ENCODE assay signal across 1 cellular context in genomic region chr13:30307194-30307965, GRCh38.
TF ChIP-seq lines count a peak whose summit lies in the region.

Gene KATNAL1, minus strand, starts transcription at chr13:30307551. Its CDS starts 23,774 bp downstream, at chr13:30283777.

TF ChIP-seq in K562, 482 proteins besides CTCF, POLR2A, EP300 and RAD21 (continued from another document and continues in another):
- no peak for TF ChIP-seq DLX4 (CRISPR knock-in tag; IDR thresholded peaks at IDR 0.05)
- TF ChIP-seq NFRKB (IDR thresholded peaks at IDR 0.05; ENCODE audit: low read depth), result no peak; the same call in 1 of the 2 replicates
- TF ChIP-seq, protein P1, sequence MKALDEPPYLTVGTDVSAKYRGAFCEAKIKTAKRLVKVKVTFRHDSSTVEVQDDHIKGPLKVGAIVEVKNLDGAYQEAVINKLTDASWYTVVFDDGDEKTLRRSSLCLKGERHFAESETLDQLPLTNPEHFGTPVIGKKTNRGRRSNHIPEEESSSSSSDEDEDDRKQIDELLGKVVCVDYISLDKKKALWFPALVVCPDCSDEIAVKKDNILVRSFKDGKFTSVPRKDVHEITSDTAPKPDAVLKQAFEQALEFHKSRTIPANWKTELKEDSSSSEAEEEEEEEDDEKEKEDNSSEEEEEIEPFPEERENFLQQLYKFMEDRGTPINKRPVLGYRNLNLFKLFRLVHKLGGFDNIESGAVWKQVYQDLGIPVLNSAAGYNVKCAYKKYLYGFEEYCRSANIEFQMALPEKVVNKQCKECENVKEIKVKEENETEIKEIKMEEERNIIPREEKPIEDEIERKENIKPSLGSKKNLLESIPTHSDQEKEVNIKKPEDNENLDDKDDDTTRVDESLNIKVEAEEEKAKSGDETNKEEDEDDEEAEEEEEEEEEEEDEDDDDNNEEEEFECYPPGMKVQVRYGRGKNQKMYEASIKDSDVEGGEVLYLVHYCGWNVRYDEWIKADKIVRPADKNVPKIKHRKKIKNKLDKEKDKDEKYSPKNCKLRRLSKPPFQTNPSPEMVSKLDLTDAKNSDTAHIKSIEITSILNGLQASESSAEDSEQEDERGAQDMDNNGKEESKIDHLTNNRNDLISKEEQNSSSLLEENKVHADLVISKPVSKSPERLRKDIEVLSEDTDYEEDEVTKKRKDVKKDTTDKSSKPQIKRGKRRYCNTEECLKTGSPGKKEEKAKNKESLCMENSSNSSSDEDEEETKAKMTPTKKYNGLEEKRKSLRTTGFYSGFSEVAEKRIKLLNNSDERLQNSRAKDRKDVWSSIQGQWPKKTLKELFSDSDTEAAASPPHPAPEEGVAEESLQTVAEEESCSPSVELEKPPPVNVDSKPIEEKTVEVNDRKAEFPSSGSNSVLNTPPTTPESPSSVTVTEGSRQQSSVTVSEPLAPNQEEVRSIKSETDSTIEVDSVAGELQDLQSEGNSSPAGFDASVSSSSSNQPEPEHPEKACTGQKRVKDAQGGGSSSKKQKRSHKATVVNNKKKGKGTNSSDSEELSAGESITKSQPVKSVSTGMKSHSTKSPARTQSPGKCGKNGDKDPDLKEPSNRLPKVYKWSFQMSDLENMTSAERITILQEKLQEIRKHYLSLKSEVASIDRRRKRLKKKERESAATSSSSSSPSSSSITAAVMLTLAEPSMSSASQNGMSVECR (CRISPR knock-in tag; IDR thresholded peaks at IDR 0.05), result peak; percentile 60; the same call in 1 of the 2 replicates
- TF ChIP-seq ATF1 (CRISPR knock-in tag; IDR thresholded peaks at IDR 0.05), result no peak
- peak; percentile 53 for TF ChIP-seq ATF1 (tag; IDR thresholded peaks at IDR 0.05)
- no peak for TF ChIP-seq ZNF140 (CRISPR knock-in tag; IDR thresholded peaks at IDR 0.05)
- no peak for TF ChIP-seq BRCA1 (IDR thresholded peaks at IDR 0.05)
- TF ChIP-seq BRCA1 (CRISPR knock-in tag; IDR thresholded peaks at IDR 0.05), result no peak
- TF ChIP-seq LEF1 (IDR thresholded peaks at IDR 0.05), result no peak
- TF ChIP-seq ZBTB34 (CRISPR knock-in tag; IDR thresholded peaks at IDR 0.05), result no peak
- peak; percentile 87 for TF ChIP-seq RBFOX2 (IDR thresholded peaks at IDR 0.05; ENCODE audit: low read depth, low read length)
- no peak for TF ChIP-seq TCFL5 (CRISPR knock-in tag; conservative IDR thresholded peaks at IDR 0.05)
- no peak for TF ChIP-seq JUNB (CRISPR knock-in tag; conservative IDR thresholded peaks at IDR 0.05)
- no peak; the same call in 1 of the 2 replicates for TF ChIP-seq TFAP4 (CRISPR knock-in tag; IDR thresholded peaks at IDR 0.05; ENCODE audit: borderline replicate concordance)
- 0 out of 2 replicates have a peak, but pooled peaks have one; percentile 24 for TF ChIP-seq MYC (IDR thresholded peaks at IDR 0.05; ENCODE audit: low read depth, low read length)
- no peak for TF ChIP-seq MYC (CRISPR knock-in tag; IDR thresholded peaks at IDR 0.05; ENCODE audit: borderline replicate concordance, low read depth)
- no peak for TF ChIP-seq CBFA2T2 (conservative IDR thresholded peaks at IDR 0.05)
- no peak for TF ChIP-seq NR1H2 (CRISPR knock-in tag; IDR thresholded peaks at IDR 0.05)
- no peak for TF ChIP-seq ILK (tag; IDR thresholded peaks at IDR 0.05; ENCODE audit: borderline replicate concordance, low read depth)
- no peak for TF ChIP-seq E2F5 (CRISPR knock-in tag; IDR thresholded peaks at IDR 0.05)
- no peak for TF ChIP-seq TSC22D4 (tag; IDR thresholded peaks at IDR 0.05)
- TF ChIP-seq, protein P2, sequence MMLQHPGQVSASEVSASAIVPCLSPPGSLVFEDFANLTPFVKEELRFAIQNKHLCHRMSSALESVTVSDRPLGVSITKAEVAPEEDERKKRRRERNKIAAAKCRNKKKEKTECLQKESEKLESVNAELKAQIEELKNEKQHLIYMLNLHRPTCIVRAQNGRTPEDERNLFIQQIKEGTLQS (IDR thresholded peaks at IDR 0.05), result no peak
- TF ChIP-seq, protein P2 (CRISPR knock-in tag; conservative IDR thresholded peaks at IDR 0.05), result no peak
- no peak for TF ChIP-seq THRA (IDR thresholded peaks at IDR 0.05)
- TF ChIP-seq, protein P3, sequence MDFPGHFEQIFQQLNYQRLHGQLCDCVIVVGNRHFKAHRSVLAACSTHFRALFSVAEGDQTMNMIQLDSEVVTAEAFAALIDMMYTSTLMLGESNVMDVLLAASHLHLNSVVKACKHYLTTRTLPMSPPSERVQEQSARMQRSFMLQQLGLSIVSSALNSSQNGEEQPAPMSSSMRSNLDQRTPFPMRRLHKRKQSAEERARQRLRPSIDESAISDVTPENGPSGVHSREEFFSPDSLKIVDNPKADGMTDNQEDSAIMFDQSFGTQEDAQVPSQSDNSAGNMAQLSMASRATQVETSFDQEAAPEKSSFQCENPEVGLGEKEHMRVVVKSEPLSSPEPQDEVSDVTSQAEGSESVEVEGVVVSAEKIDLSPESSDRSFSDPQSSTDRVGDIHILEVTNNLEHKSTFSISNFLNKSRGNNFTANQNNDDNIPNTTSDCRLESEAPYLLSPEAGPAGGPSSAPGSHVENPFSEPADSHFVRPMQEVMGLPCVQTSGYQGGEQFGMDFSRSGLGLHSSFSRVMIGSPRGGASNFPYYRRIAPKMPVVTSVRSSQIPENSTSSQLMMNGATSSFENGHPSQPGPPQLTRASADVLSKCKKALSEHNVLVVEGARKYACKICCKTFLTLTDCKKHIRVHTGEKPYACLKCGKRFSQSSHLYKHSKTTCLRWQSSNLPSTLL (IDR thresholded peaks at IDR 0.05), result no peak
- TF ChIP-seq IFI16 (CRISPR knock-in tag; IDR thresholded peaks at IDR 0.05), result no peak
- TF ChIP-seq, protein P4, sequence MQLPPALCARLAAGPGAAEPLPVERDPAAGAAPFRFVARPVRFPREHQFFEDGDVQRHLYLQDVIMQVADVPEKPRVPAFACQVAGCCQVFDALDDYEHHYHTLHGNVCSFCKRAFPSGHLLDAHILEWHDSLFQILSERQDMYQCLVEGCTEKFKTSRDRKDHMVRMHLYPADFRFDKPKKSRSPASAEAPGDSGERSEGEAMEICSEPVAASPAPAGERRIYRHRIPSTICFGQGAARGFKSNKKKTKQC (CRISPR knock-in tag; IDR thresholded peaks at IDR 0.05), result no peak
- no peak for TF ChIP-seq ZNF212 (CRISPR knock-in tag; IDR thresholded peaks at IDR 0.05)
- no peak for TF ChIP-seq NR3C1 (CRISPR knock-in tag; IDR thresholded peaks at IDR 0.05)
- TF ChIP-seq KAT7 (CRISPR knock-in tag; IDR thresholded peaks at IDR 0.05; ENCODE audit: borderline replicate concordance), result no peak
- no peak for TF ChIP-seq DNMT1 (IDR thresholded peaks at IDR 0.05)
- TF ChIP-seq ZNF449 (CRISPR knock-in tag; IDR thresholded peaks at IDR 0.05), result no peak
- TF ChIP-seq CBX3 (IDR thresholded peaks at IDR 0.05; ENCODE audit: borderline replicate concordance in 1 of 2, low read length in 2 of 2), result no peak
- TF ChIP-seq, protein P5, sequence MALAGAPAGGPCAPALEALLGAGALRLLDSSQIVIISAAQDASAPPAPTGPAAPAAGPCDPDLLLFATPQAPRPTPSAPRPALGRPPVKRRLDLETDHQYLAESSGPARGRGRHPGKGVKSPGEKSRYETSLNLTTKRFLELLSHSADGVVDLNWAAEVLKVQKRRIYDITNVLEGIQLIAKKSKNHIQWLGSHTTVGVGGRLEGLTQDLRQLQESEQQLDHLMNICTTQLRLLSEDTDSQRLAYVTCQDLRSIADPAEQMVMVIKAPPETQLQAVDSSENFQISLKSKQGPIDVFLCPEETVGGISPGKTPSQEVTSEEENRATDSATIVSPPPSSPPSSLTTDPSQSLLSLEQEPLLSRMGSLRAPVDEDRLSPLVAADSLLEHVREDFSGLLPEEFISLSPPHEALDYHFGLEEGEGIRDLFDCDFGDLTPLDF (CRISPR knock-in tag; IDR thresholded peaks at IDR 0.05), result no peak
- TF ChIP-seq TBL1XR1 (IDR thresholded peaks at IDR 0.05; ENCODE audit: low read length in 2 of 2), result no peak
- TF ChIP-seq, protein P6, sequence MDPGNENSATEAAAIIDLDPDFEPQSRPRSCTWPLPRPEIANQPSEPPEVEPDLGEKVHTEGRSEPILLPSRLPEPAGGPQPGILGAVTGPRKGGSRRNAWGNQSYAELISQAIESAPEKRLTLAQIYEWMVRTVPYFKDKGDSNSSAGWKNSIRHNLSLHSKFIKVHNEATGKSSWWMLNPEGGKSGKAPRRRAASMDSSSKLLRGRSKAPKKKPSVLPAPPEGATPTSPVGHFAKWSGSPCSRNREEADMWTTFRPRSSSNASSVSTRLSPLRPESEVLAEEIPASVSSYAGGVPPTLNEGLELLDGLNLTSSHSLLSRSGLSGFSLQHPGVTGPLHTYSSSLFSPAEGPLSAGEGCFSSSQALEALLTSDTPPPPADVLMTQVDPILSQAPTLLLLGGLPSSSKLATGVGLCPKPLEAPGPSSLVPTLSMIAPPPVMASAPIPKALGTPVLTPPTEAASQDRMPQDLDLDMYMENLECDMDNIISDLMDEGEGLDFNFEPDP (CRISPR knock-in tag; IDR thresholded peaks at IDR 0.05), result no peak
- no peak for TF ChIP-seq SPI1 (IDR thresholded peaks at IDR 0.05; ENCODE audit: borderline replicate concordance, low read depth, low read length)
- TF ChIP-seq ZNF3 (CRISPR knock-in tag; IDR thresholded peaks at IDR 0.05), result no peak
- TF ChIP-seq C11orf30 (IDR thresholded peaks at IDR 0.05; ENCODE audit: low read depth), result no peak
- 0 out of 2 replicates have a peak, but pooled peaks have one; percentile 37 for TF ChIP-seq FOXP1 (CRISPR knock-in tag; IDR thresholded peaks at IDR 0.05)
- no peak for TF ChIP-seq ZNF445 (CRISPR knock-in tag; IDR thresholded peaks at IDR 0.05; ENCODE audit: low read depth)
- TF ChIP-seq WHSC1 (IDR thresholded peaks at IDR 0.05; ENCODE audit: low read length), result no peak
- TF ChIP-seq TAF1 (IDR thresholded peaks at IDR 0.05; ENCODE audit: control insufficient read depth, extremely low read depth, insufficient read depth, low read length, severe bottlenecking), result peak; percentile 51
- TF ChIP-seq MCM5 (IDR thresholded peaks at IDR 0.05; ENCODE audit: low read depth), result no peak
